ENCODE assay signal across 23 cellular contexts in the genomic region with DNA sequence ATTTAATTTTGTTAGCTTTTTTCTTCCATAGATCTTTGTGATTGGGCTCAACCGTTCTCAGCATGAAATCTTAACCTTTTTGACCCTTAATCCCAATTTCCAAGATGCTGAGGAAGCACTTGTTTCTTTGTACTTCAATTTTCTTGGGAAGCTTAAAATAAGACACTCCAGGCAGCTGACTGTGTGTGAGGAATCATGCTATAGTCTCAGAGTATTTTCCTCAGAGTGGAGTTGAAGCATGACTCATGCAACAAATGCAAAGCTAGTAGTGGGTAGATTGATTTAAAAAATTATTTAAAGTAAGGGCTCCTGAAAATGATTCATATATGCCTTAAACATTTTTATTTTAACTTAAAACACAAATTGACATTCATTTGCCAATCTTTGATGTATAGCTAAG.
DNase-seq lines count a peak whose midpoint lies in the region; ATAC-seq and TF ChIP-seq lines count a peak whose summit lies in the region.
"Had no signal": no experiment of that assay in that cellular context is flagged by ENCODE, and none has a peak within 500 bp of the region (broad histone marks: within the 10 kb centered on the region; RNA-seq: fewer than 3 reads in every experiment).

No MANE protein-coding gene starts in this region.

- H3K27ac ChIP-seq in fibroblast of lung (ENCODE audit: insufficient read depth, low read length) = no peak overlapping the region
- peak overlapping the region; percentile 4 for H3K27ac ChIP-seq in neuronal stem cell (replicated peaks; ENCODE audit: low read length)
- no peak overlapping the region for H3K27ac ChIP-seq in RWPE1

- H3K4ac ChIP-seq in neuronal stem cell (ENCODE audit: low read length) = no peak overlapping the region

- no peak overlapping the region for H3K18ac ChIP-seq in neuronal stem cell (ENCODE audit: low read length)

- H2BK15ac ChIP-seq in neuronal stem cell (ENCODE audit: low read length) = no peak overlapping the region

- H3K4me3 ChIP-seq in fibroblast of lung (replicated peaks in 1 of 4; ENCODE audit: control extremely low read depth in 1 of 4, insufficient read depth in 1 of 4, low read depth in 3 of 4, low read length in 4 of 4) (no peak overlapping the region), neuronal stem cell (ENCODE audit: low read length in 2 of 2) (no peak overlapping the region)
- H3K4me3 ChIP-seq: GM23338 had no signal

- H3K36me3 ChIP-seq in fibroblast of lung (ENCODE audit: control insufficient read depth, insufficient read depth, low read length) (no peaks in the 10 kb centered on the region), neuronal stem cell (replicated peaks in 1 of 2; ENCODE audit: control insufficient read depth in 2 of 2, insufficient read depth in 2 of 2, low read length in 2 of 2) (no peaks in the 10 kb centered on the region)
- H3K36me3 ChIP-seq: BE2C had no signal

- H4K91ac ChIP-seq in neuronal stem cell (ENCODE audit: low read depth, low read length, poor library complexity) = no peak overlapping the region

- H3K4me2 ChIP-seq in fibroblast of lung (ENCODE audit: extremely low read depth, insufficient read depth, low read length) (no peak overlapping the region), neuronal stem cell (ENCODE audit: insufficient read depth, low read length, poor library complexity, severe bottlenecking) (no peak overlapping the region)
- H3K4me2 ChIP-seq: GM23338 had no signal

- CTCF ChIA-PET in RWPE1 (lab: Yijun Ruan, JAX) = no interaction called here

- WGBS in neuronal stem cell (ENCODE audit: extremely low coverage in 2 of 2, insufficient read length in 2 of 2, insufficient replicate concordance in 1 of 2), 2 donors = no CpG with 5 or more reads among the region's 1 CpG

- H3K4me1 ChIP-seq in fibroblast of lung (ENCODE audit: control insufficient read depth, extremely low read depth, insufficient read depth, low read length) = no peaks in the 10 kb centered on the region
- peaks cover 0 to 7% of the 10 kb centered on the region in 2 donors for H3K4me1 ChIP-seq in neuronal stem cell (ENCODE audit: control insufficient read depth in 2 of 2, insufficient read depth in 1 of 2, low read depth in 1 of 2, low read length in 2 of 2)
- H3K4me1 ChIP-seq: BE2C, Caco-2 had no signal

- H2AFZ ChIP-seq in fibroblast of lung (ENCODE audit: low read length) = no peak overlapping the region
- H2AFZ ChIP-seq in neuronal stem cell (ENCODE audit: low read length) = no peak overlapping the region
- H2AFZ ChIP-seq: GM23338 had no signal

- H2BK5ac ChIP-seq in neuronal stem cell (ENCODE audit: low read length) = no peak overlapping the region

- no peak overlapping the region for H2AK5ac ChIP-seq in neuronal stem cell (ENCODE audit: low read depth, low read length)

- H3K79me2 ChIP-seq in fibroblast of lung (ENCODE audit: control insufficient read depth, insufficient read depth, low read length) = no peaks in the 10 kb centered on the region

- H3K9me3 ChIP-seq in fibroblast of lung (ENCODE audit: control insufficient read depth, insufficient read depth, low read depth, low read length) = no peaks in the 10 kb centered on the region
- H3K9me3 ChIP-seq in neuronal stem cell (replicated peaks in 1 of 2; ENCODE audit: control insufficient read depth in 2 of 2, insufficient read depth in 1 of 2, low read depth in 1 of 2, low read length in 2 of 2) = peaks cover 0 to 1% of the 10 kb centered on the region in 2 donors
- H3K9me3 ChIP-seq: BE2C, Caco-2 had no signal

- ATAC-seq in GM18907 (IDR thresholded peaks at IDR 0.05; ENCODE audit: unreplicated experiment) = no peak
- no peak for ATAC-seq in HG02759 (IDR thresholded peaks at IDR 0.05; ENCODE audit: unreplicated experiment)
- ATAC-seq: GM23338, HCT116 had no signal

- no peak overlapping the region for H4K8ac ChIP-seq in neuronal stem cell (ENCODE audit: low read depth, low read length)

- no peaks in the 10 kb centered on the region for H4K20me1 ChIP-seq in fibroblast of lung (ENCODE audit: control insufficient read depth, extremely low read depth, insufficient read depth, low read length)

- H3K14ac ChIP-seq in neuronal stem cell (ENCODE audit: low read length) = no peak overlapping the region

- TF ChIP-seq CTCF in fibroblast of lung (conservative IDR thresholded peaks at IDR 0.05 in 1 of 2, IDR thresholded peaks at IDR 0.05 in 1 of 2; ENCODE audit: low read depth in 1 of 2, low read length in 2 of 2) (no peak), RWPE1 (conservative IDR thresholded peaks at IDR 0.05; ENCODE audit: low read depth) (no peak)

- H3K9ac ChIP-seq in fibroblast of lung (ENCODE audit: insufficient read depth, low read length) = no peak overlapping the region
- no peak overlapping the region for H3K9ac ChIP-seq in neuronal stem cell (ENCODE audit: low read depth, low read length, poor library complexity)

- POLR2A ChIA-PET in RWPE1 (lab: Yijun Ruan, JAX; ENCODE audit: low non-redundant PET) = no interaction called here

- DNase-seq in ELR (ENCODE audit: low read depth) (peak; percentile 34), amniotic epithelial cell (ENCODE audit: low read depth) (peak; percentile 25), fibroblast of lung (ENCODE audit: low read depth in 2 of 2) (peak; percentile 6 to 27), neuronal stem cell (ENCODE audit: low spot score) (peak; percentile 20), occipital lobe (lab: John Stamatoyannopoulos, UW) (no peak), RWPE1 (ENCODE audit: low spot score) (no peak)
- DNase-seq: BE2C; Caco-2; CD4-positive, CD25-positive, alpha-beta regulatory T cell; DMS53; EL; Kasumi-1; MM.1S; NCI-H1092; NCI-H1436 treated with DMSO at 0.1 percent for 48 hours; NCI-H2029 treated with DMSO at 0.1 percent for 48 hours; NCI-H2171; NCI-H774; SHP77 had no signal

- H3K27me3 ChIP-seq in fibroblast of lung (ENCODE audit: control insufficient read depth, insufficient read depth, low read length) (no peaks in the 10 kb centered on the region), neuronal stem cell (ENCODE audit: control insufficient read depth in 3 of 3, insufficient read depth in 3 of 3, low read depth in 1 of 3, low read length in 3 of 3) (no peaks in the 10 kb centered on the region)
- H3K27me3 ChIP-seq: BE2C had no signal

- no peaks in the 10 kb centered on the region for H3K79me1 ChIP-seq in neuronal stem cell (ENCODE audit: low read depth, low read length)

- H2BK120ac ChIP-seq in neuronal stem cell (ENCODE audit: low read depth, low read length) = no peak overlapping the region

- H3K23ac ChIP-seq in neuronal stem cell (ENCODE audit: low read depth, low read length, poor library complexity) = no peak overlapping the region

- H2BK12ac ChIP-seq in neuronal stem cell (ENCODE audit: low read length) = no peak overlapping the region

Comparison
In these comparisons a context has a peak if more than half of its experiments do, and no peak if none do; other contexts are left out.
1. DNase-seq: peak in ELR (single experiment), amniotic epithelial cell (single experiment), fibroblast of lung (2 of 2) and neuronal stem cell (single experiment); none in occipital lobe (single experiment) and RWPE1 (single experiment).